In the genomic region with DNA sequence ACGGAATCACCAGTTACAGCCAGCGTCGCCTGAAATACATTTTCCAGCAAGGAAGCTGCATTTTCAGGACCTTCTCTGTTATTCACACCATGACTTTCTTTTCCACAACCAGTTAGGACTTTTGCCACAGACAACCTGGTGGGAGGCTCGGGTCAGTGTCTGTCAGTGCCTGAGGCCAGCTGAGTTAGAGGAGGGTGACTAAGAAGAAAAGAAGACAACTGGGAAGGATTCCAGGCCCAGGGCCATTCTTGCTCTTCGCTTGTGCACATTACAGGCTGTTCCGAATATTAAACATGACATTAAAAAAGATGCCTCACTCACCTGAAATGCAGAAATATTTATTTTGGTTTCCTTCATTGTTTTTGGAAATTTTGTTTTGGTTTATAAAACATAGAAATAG, we compare ENCODE assay signal across 17 cellular contexts. TPM values are rescaled to one million over a fixed set of nuclear protein-coding genes. Genes with fewer than 3 reads are reported as not detected.
DNase-seq lines count a peak whose midpoint lies in the region; ATAC-seq and TF ChIP-seq lines count a peak whose summit lies in the region.
"Had no signal": no experiment of that assay in that cellular context is flagged by ENCODE, and none has a peak within 500 bp of the region (broad histone marks: within the 10 kb centered on the region; RNA-seq: fewer than 3 reads in every experiment).

No MANE protein-coding gene starts in this region.

- H3K36me3 Mint-ChIP-seq in HFFc6 (ENCODE audit: low read depth) = peaks cover 20% of the 10 kb centered on the region
- peaks cover 24% of the 10 kb centered on the region for H3K36me3 Mint-ChIP-seq in activated naive CD4-positive, alpha-beta T cell treated with anti-CD3 and anti-CD28 coated beads for 36 hours (ENCODE audit: low read depth)

- peak overlapping the region; percentile 11; the same call in 1 of the 2 replicates for H3K4me3 Mint-ChIP-seq in HFFc6
- no peak overlapping the region for H3K4me3 Mint-ChIP-seq in activated naive CD4-positive, alpha-beta T cell treated with anti-CD3 and anti-CD28 coated beads for 36 hours

- peaks cover 30% of the 10 kb centered on the region for H3K4me1 Mint-ChIP-seq in HFFc6 (ENCODE audit: low read depth)
- no peaks in the 10 kb centered on the region for H3K4me1 Mint-ChIP-seq in activated naive CD4-positive, alpha-beta T cell treated with anti-CD3 and anti-CD28 coated beads for 36 hours (ENCODE audit: low read depth)

- H3K27ac ChIP-seq in foreskin keratinocyte = no peak overlapping the region
- H3K27ac ChIP-seq: BLaER1 treated with 17β-estradiol and CSF1 and Interleukin-3, amounts not matched to agents 10 nM and 100 nM; HL-60 had no signal

- H3K27ac Mint-ChIP-seq in HFFc6 = no peak overlapping the region
- no peak overlapping the region for H3K27ac Mint-ChIP-seq in activated naive CD4-positive, alpha-beta T cell treated with anti-CD3 and anti-CD28 coated beads for 36 hours

- H3K27me3 ChIP-seq in foreskin keratinocyte = no peaks in the 10 kb centered on the region
- H3K27me3 ChIP-seq: BLaER1 treated with 17β-estradiol and CSF1 and Interleukin-3, amounts not matched to agents 10 nM and 100 nM had no signal

- ATAC-seq in foreskin keratinocyte = peak; percentile 91
- ATAC-seq in HG02938 (IDR thresholded peaks at IDR 0.05; ENCODE audit: unreplicated experiment) = no peak
- ATAC-seq: activated CD4-positive, CD25-positive, alpha-beta regulatory T cell treated with anti-CD3 and anti-CD28 coated beads, Interleukin-2, amount 50 U/mL, for 24 hours had no signal

- CTCF ChIA-PET in activated naive CD4-positive, alpha-beta T cell treated with anti-CD3 and anti-CD28 coated beads for 36 hours (lab: Charles Lee) = no interaction called here

- peaks cover 2% of the 10 kb centered on the region for H3K27me3 Mint-ChIP-seq in HFFc6 (ENCODE audit: insufficient read depth)
- no peaks in the 10 kb centered on the region for H3K27me3 Mint-ChIP-seq in activated naive CD4-positive, alpha-beta T cell treated with anti-CD3 and anti-CD28 coated beads for 36 hours (ENCODE audit: low read depth)

- H3K9me3 Mint-ChIP-seq in HFFc6 = no peaks in the 10 kb centered on the region
- no peaks in the 10 kb centered on the region for H3K9me3 Mint-ChIP-seq in activated naive CD4-positive, alpha-beta T cell treated with anti-CD3 and anti-CD28 coated beads for 36 hours

- peaks cover 13% of the 10 kb centered on the region for H3K4me1 ChIP-seq in foreskin keratinocyte

- no peak for TF ChIP-seq CTCF in HFFc6 (IDR thresholded peaks at IDR 0.05)
- no peak for TF ChIP-seq CTCF in astrocyte of the spinal cord (IDR thresholded peaks at IDR 0.05; ENCODE audit: low read depth, low read length)
- no peak for TF ChIP-seq CTCF in foreskin keratinocyte (conservative IDR thresholded peaks at IDR 0.05)

- intact Hi-C loops in activated naive CD4-positive, alpha-beta T cell treated with anti-CD3 and anti-CD28 coated beads for 36 hours (cut with micrococcal nuclease) = no loop called here

- peak; percentile 85 for DNase-seq in HFFc6
- DNase-seq in astrocyte of the spinal cord (ENCODE audit: low read depth, low spot score) = peak; percentile 64
- peak; percentile 34 to 70 for DNase-seq in foreskin keratinocyte
- DNase-seq in renal cortical epithelial cell (ENCODE audit: low read depth) = peak; percentile 11
- no peak for DNase-seq in activated gamma-delta T cell (lab: John Stamatoyannopoulos, UW)
- DNase-seq in HuH-7.5 (ENCODE audit: low spot score) = no peak
- no peak for DNase-seq in activated naive CD4-positive, alpha-beta T cell treated with anti-CD3 and anti-CD28 coated beads for 36 hours
- DNase-seq: activated T-cell treated with anti-CD3 and anti-CD28 coated beads, Interleukin-2, amount 50 U/mL, for 1 hour; effector CD8-positive, alpha-beta T cell; midbrain; posterior cingulate gyrus; stimulated activated CD4-positive, alpha-beta T cell treated with anti-CD3 and anti-CD28 coated beads, Interleukin-4, amount 100 ng/mL, for 4 hours; stimulated activated naive CD4-positive, alpha-beta T cell treated with Interleukin-2 at 50 U/mL for 16 hours had no signal

- H3K4me3 ChIP-seq in astrocyte of the spinal cord (ENCODE audit: low read depth, low read length) = no peak overlapping the region
- H3K4me3 ChIP-seq: BLaER1 treated with 17β-estradiol and CSF1 and Interleukin-3, amounts not matched to agents 10 nM and 100 nM had no signal

- in situ Hi-C loops in astrocyte of the spinal cord (cut with HindIII; ENCODE audit: low sequenced_read_pairs) = no loop called here

RNA-seq across cellular contexts. Expression of a gene that starts 21.4 kb away (rescaled TPM):
- 10 to 100 TPM in 5 of 6 experiments, 1 to 10 TPM in 1; 8.8 to 19.1 (median 17.0) TPM for total RNA-seq in HFFc6 (2021; fragmentation: NEBNext Ultra II Directional; extraction: Animal tissue kit (Norgen Biotek cat#: 25700))
- total RNA-seq in foreskin keratinocyte (43.3 and 45.6 TPM in 2 replicates), renal cortical epithelial cell (2.9 and 17.5 TPM in 2 replicates)
- polyA plus RNA-seq in foreskin keratinocyte = 32.7 and 37.3 TPM in 2 replicates
- total RNA-seq in activated naive CD4-positive, alpha-beta T cell treated with anti-CD3 and anti-CD28 coated beads for 36 hours = 10 to 100 TPM; 78.7 to 91.5 TPM

Comparison
In these comparisons a context has a peak if more than half of its experiments do, and no peak if none do; other contexts are left out.
1. DNase-seq: peak in HFFc6 (single experiment), astrocyte of the spinal cord (single experiment), foreskin keratinocyte (2 of 2) and renal cortical epithelial cell (single experiment); none in activated gamma-delta T cell (single experiment), HuH-7.5 (single experiment) and activated naive CD4-positive, alpha-beta T cell treated with anti-CD3 and anti-CD28 coated beads for 36 hours (single experiment).